9 cellular contexts compared by ENCODE assay signal in genomic region chr18:31658670-31659573, GRCh38. TPM values are rescaled to one million over a fixed set of nuclear protein-coding genes. Genes with fewer than 3 reads are reported as not detected.
A peak's percentile ranks its signal among the peaks of the same experiment; 100 is the strongest.
DNase-seq lines count a peak whose midpoint lies in the region; ATAC-seq and TF ChIP-seq lines count a peak whose summit lies in the region.
"Had no signal": no experiment of that assay in that cellular context is flagged by ENCODE, and none has a peak within 500 bp of the region (broad histone marks: within the 10 kb centered on the region; RNA-seq: fewer than 3 reads in every experiment).

No MANE protein-coding gene starts in this region.

- H3K27ac Mint-ChIP-seq in activated naive CD4-positive, alpha-beta T cell treated with anti-CD3 and anti-CD28 coated beads for 36 hours: peak overlapping the region; percentile 34
- H3K27ac Mint-ChIP-seq in T-helper 1 cell treated with Interleukin-12 subunit alpha and Interleukin-12 subunit beta and Interleukin-4 antibody, amounts not matched to agents 30 μg/mL and 1 μg/mL, for 36 hours: peak overlapping the region; percentile 83
- H3K27ac Mint-ChIP-seq in nephron progenitor cell: peak overlapping the region; percentile 93

- ATAC-seq in HG02970 (IDR thresholded peaks at IDR 0.05; ENCODE audit: low FRiP score, unreplicated experiment) (peak; percentile 55), omental fat pad (ENCODE audit: low FRiP score) (no peak), left ventricle myocardium superior (no peak)

- DNase-seq in activated naive CD4-positive, alpha-beta T cell treated with anti-CD3 and anti-CD28 coated beads for 36 hours: peak; percentile 38
- DNase-seq in activated naive CD4-positive, alpha-beta T cell (lab: John Stamatoyannopoulos, UW): no peak
- DNase-seq in nephron progenitor cell: no peak
- no peak for DNase-seq in omental fat pad (ENCODE audit: low spot score)
- no peak for DNase-seq in left ventricle myocardium superior
- no peak for DNase-seq in NCI-H2081 treated with DMSO at 0.1 percent for 48 hours (lab: John Stamatoyannopoulos, UW)
- DNase-seq: upper lobe of left lung had no signal

- no peaks in the 10 kb centered on the region for H3K9me3 Mint-ChIP-seq in activated naive CD4-positive, alpha-beta T cell treated with anti-CD3 and anti-CD28 coated beads for 36 hours
- no peaks in the 10 kb centered on the region for H3K9me3 Mint-ChIP-seq in T-helper 1 cell treated with Interleukin-12 subunit alpha and Interleukin-12 subunit beta and Interleukin-4 antibody, amounts not matched to agents 30 μg/mL and 1 μg/mL, for 36 hours
- H3K9me3 Mint-ChIP-seq in nephron progenitor cell: peaks cover 32% of the 10 kb centered on the region

- TF ChIP-seq CTCF in nephron progenitor cell (IDR thresholded peaks at IDR 0.05): no peak
- TF ChIP-seq CTCF in omental fat pad (IDR thresholded peaks at IDR 0.05): no peak

- H3K27me3 Mint-ChIP-seq in activated naive CD4-positive, alpha-beta T cell treated with anti-CD3 and anti-CD28 coated beads for 36 hours (ENCODE audit: low read depth): peaks cover under 1% of the 10 kb centered on the region
- no peaks in the 10 kb centered on the region for H3K27me3 Mint-ChIP-seq in T-helper 1 cell treated with Interleukin-12 subunit alpha and Interleukin-12 subunit beta and Interleukin-4 antibody, amounts not matched to agents 30 μg/mL and 1 μg/mL, for 36 hours (ENCODE audit: low read depth)
- no peaks in the 10 kb centered on the region for H3K27me3 Mint-ChIP-seq in nephron progenitor cell (ENCODE audit: low read depth, poor library complexity)

- CTCF ChIA-PET in activated naive CD4-positive, alpha-beta T cell treated with anti-CD3 and anti-CD28 coated beads for 36 hours (lab: Charles Lee): interaction anchor here (0.6 to 1.9 kb wide), 5 partner anchors 12 to 64 kb away, joined by 3 to 9 read pairs (median 6); no protein-coding TSS in a partner anchor

- H3K4me3 Mint-ChIP-seq in activated naive CD4-positive, alpha-beta T cell treated with anti-CD3 and anti-CD28 coated beads for 36 hours: no peak overlapping the region
- H3K4me3 Mint-ChIP-seq in T-helper 1 cell treated with Interleukin-12 subunit alpha and Interleukin-12 subunit beta and Interleukin-4 antibody, amounts not matched to agents 30 μg/mL and 1 μg/mL, for 36 hours: peak overlapping the region; percentile 35
- H3K4me3 Mint-ChIP-seq in nephron progenitor cell: no peak overlapping the region

- intact Hi-C loops in activated naive CD4-positive, alpha-beta T cell treated with anti-CD3 and anti-CD28 coated beads for 36 hours (cut with micrococcal nuclease): loop anchor here (1.0 to 2.0 kb wide), 9 partner anchors 13 to 872 kb away; partner anchors contain the start of genes DSG2, RNF125 and TRAPPC8
- intact Hi-C loops in left ventricle myocardium superior (cut with micrococcal nuclease): no loop called here

- no peaks in the 10 kb centered on the region for H3K36me3 Mint-ChIP-seq in activated naive CD4-positive, alpha-beta T cell treated with anti-CD3 and anti-CD28 coated beads for 36 hours (ENCODE audit: low read depth)
- peaks cover 2% of the 10 kb centered on the region for H3K36me3 Mint-ChIP-seq in T-helper 1 cell treated with Interleukin-12 subunit alpha and Interleukin-12 subunit beta and Interleukin-4 antibody, amounts not matched to agents 30 μg/mL and 1 μg/mL, for 36 hours (ENCODE audit: low read depth)
- H3K36me3 Mint-ChIP-seq in nephron progenitor cell (ENCODE audit: low read depth): peaks cover 49% of the 10 kb centered on the region

- peaks cover 22% of the 10 kb centered on the region for H3K4me1 Mint-ChIP-seq in activated naive CD4-positive, alpha-beta T cell treated with anti-CD3 and anti-CD28 coated beads for 36 hours (ENCODE audit: low read depth)
- peaks cover 13% of the 10 kb centered on the region for H3K4me1 Mint-ChIP-seq in T-helper 1 cell treated with Interleukin-12 subunit alpha and Interleukin-12 subunit beta and Interleukin-4 antibody, amounts not matched to agents 30 μg/mL and 1 μg/mL, for 36 hours (ENCODE audit: low read depth)
- H3K4me1 Mint-ChIP-seq in nephron progenitor cell: peaks cover 19% of the 10 kb centered on the region

RNA-seq across cellular contexts. Expression of gene B4GALT6, which starts 25.5 kb away (rescaled TPM):
- total RNA-seq in activated naive CD4-positive, alpha-beta T cell treated with anti-CD3 and anti-CD28 coated beads for 36 hours: 1 to 10 TPM; 2.7 to 3.6 TPM
- total RNA-seq in omental fat pad: 1 to 10 TPM; 3.0 to 6.5 (median 4.9) TPM
- total RNA-seq in left ventricle myocardium superior: 11.9 TPM

Comparison
In these comparisons a context has a peak if more than half of its experiments do, and no peak if none do; other contexts are left out.
1. H3K27ac Mint-ChIP-seq: peak in every context shown above with its lines; median percentile 93 in nephron progenitor cell; 83 in T-helper 1 cell treated with Interleukin-12 subunit alpha and Interleukin-12 subunit beta and Interleukin-4 antibody, amounts not matched to agents 30 μg/mL and 1 μg/mL, for 36 hours; 34 in activated naive CD4-positive, alpha-beta T cell treated with anti-CD3 and anti-CD28 coated beads for 36 hours.